Comparison of ENCODE assay signal across 8 cellular contexts in genomic region chr2:144515425-144515693, GRCh38. TPM values are rescaled to one million over a fixed set of nuclear protein-coding genes. Genes with fewer than 3 reads are reported as not detected.
DNase-seq lines count a peak whose midpoint lies in the region; ATAC-seq, FAIRE-seq and TF ChIP-seq lines count a peak whose summit lies in the region.

No MANE protein-coding gene starts in this region.

- H3K4me1 ChIP-seq in liver (ENCODE audit: control insufficient read depth in 4 of 4, insufficient read depth in 4 of 4, low read length in 3 of 4) (peaks cover 4 to 29% (median 8%) of the 10 kb centered on the region in 4 donors), HepG2 (ENCODE audit: insufficient read depth, low read length) (0 out of 2 replicates have a peak, but pooled peaks cover 5% of the 10 kb centered on the region), colonic mucosa (no peaks in the 10 kb centered on the region)
- H3K4me1 ChIP-seq in naive thymus-derived CD4-positive, alpha-beta T cell (ENCODE audit: control insufficient read depth in 2 of 2, insufficient read depth in 2 of 2, low read length in 2 of 2), result peaks cover 22 to 26% of the 10 kb centered on the region in 2 donors

- H4K20me1 ChIP-seq in HepG2 (ENCODE audit: insufficient read depth, low read length), result no peaks in the 10 kb centered on the region

- CTCF ChIA-PET in HepG2 (lab: Yijun Ruan, JAX; ENCODE audit: low intra/inter-chr PET ratio, low total read pairs), result no interaction called here
- CTCF ChIA-PET in naive thymus-derived CD4-positive, alpha-beta T cell (lab: Charles Lee), result no interaction called here

- no peak overlapping the region for H3K4me2 ChIP-seq in HepG2 (ENCODE audit: low read depth, low read length)

- BruUV-seq in HepG2 (replicated peaks; lab: Mats Ljungman, UMichigan), result no TSS peak

- H3K4me3 Mint-ChIP-seq in naive thymus-derived CD4-positive, alpha-beta T cell, result peak overlapping the region; percentile 68 to 87 (median 77)

- H3K9ac ChIP-seq in liver (ENCODE audit: low read depth in 1 of 2, low read length in 2 of 2) (peak overlapping the region; percentile 10 to 74), HepG2 (ENCODE audit: insufficient read depth, low read depth, low read length) (no peak overlapping the region), colonic mucosa (ENCODE audit: low read depth in 2 of 2, low read length in 2 of 2) (peak overlapping the region; percentile 53 to 79)

- peak overlapping the region in 2 of 3 donors; percentile 36 to 73 for H3K4me3 ChIP-seq in liver (ENCODE audit: low read depth in 1 of 3, low read length in 3 of 3)
- no peak overlapping the region for H3K4me3 ChIP-seq in HepG2 (replicated peaks in 1 of 3; ENCODE audit: insufficient read depth in 1 of 3, low read depth in 2 of 3, low read length in 3 of 3)
- peak overlapping the region; percentile 52 for H3K4me3 ChIP-seq in colonic mucosa
- H3K4me3 ChIP-seq in naive thymus-derived CD4-positive, alpha-beta T cell (ENCODE audit: low read length), result peak overlapping the region; percentile 56

- H3K27me3 ChIP-seq in liver (ENCODE audit: control insufficient read depth in 4 of 4, insufficient read depth in 4 of 4, low read length in 3 of 4) (peaks cover 0 to 6% (median 3%) of the 10 kb centered on the region in 4 donors), HepG2 (ENCODE audit: control insufficient read depth in 1 of 2, insufficient read depth in 2 of 2, low read length in 2 of 2) (peaks cover 4 to 91% of the 10 kb centered on the region in 2 experiments; a peak in 4 of 5 replicates), colonic mucosa (peaks cover 34% of the 10 kb centered on the region)
- peaks cover 0 to 20% of the 10 kb centered on the region in 2 donors for H3K27me3 ChIP-seq in naive thymus-derived CD4-positive, alpha-beta T cell (ENCODE audit: control insufficient read depth in 2 of 2, insufficient read depth in 2 of 2, low read length in 2 of 2)

- 7% methylated on average over 3 of the region's 3 CpGs for WGBS in liver
- 23% methylated on average over 3 of the region's 3 CpGs for WGBS in HepG2 (ENCODE audit: low lambda C conversion rate)

- intact Hi-C loops in HepG2 (cut with micrococcal nuclease; ENCODE audit: unreplicated experiment) (no loop called here), colonic mucosa (cut with DNase I) (no loop called here)
- intact Hi-C loops in naive thymus-derived CD4-positive, alpha-beta T cell (cut with micrococcal nuclease), result loop anchor here (5.0 to 10.0 kb wide), 3 partner anchors 183 to 1481 kb away; a partner anchor contains a TSS

- no peak for DNase-seq in HepG2 (ENCODE audit: low spot score)
- DNase-seq in colonic mucosa, result no peak
- no peak for DNase-seq in naive thymus-derived CD4-positive, alpha-beta T cell
- DNase-seq in mesenteric fat pad (ENCODE audit: low spot score), result no peak
- no peak for DNase-seq in germinal center (ENCODE audit: low spot score)
- no peak for DNase-seq in HuH-7.5 (ENCODE audit: low spot score)
- DNase-seq in DMS153 (lab: John Stamatoyannopoulos, UW), result no peak

- H3K36me3 Mint-ChIP-seq in naive thymus-derived CD4-positive, alpha-beta T cell, result peaks cover 0 to 1% (median 0%) of the 10 kb centered on the region in 5 donors

- no peak for ATAC-seq in HepG2
- no peak for ATAC-seq in naive thymus-derived CD4-positive, alpha-beta T cell

- peaks cover 0 to 2% (median 0%) of the 10 kb centered on the region in 11 donors for H3K9me3 Mint-ChIP-seq in naive thymus-derived CD4-positive, alpha-beta T cell

- H3K79me2 ChIP-seq in HepG2 (ENCODE audit: insufficient read depth, low read length), result no peaks in the 10 kb centered on the region

- H3K36me3 ChIP-seq in liver (ENCODE audit: control insufficient read depth in 4 of 4, insufficient read depth in 3 of 4, low read depth in 1 of 4, low read length in 3 of 4) (no peaks in the 10 kb centered on the region), HepG2 (replicated peaks in 1 of 2; ENCODE audit: control insufficient read depth in 1 of 2, insufficient read depth in 2 of 2, low read length in 2 of 2) (no peaks in the 10 kb centered on the region), colonic mucosa (no peaks in the 10 kb centered on the region)
- no peaks in the 10 kb centered on the region for H3K36me3 ChIP-seq in naive thymus-derived CD4-positive, alpha-beta T cell (ENCODE audit: control insufficient read depth in 2 of 3, insufficient read depth in 3 of 3, low read length in 3 of 3)

- H3K4me1 Mint-ChIP-seq in naive thymus-derived CD4-positive, alpha-beta T cell, result peaks cover 5 to 22% (median 15%) of the 10 kb centered on the region in 7 donors

- peaks cover 45 to 61% (median 49%) of the 10 kb centered on the region in 5 donors for H3K27me3 Mint-ChIP-seq in naive thymus-derived CD4-positive, alpha-beta T cell

- H2AFZ ChIP-seq in HepG2 (ENCODE audit: low read length), result no peak overlapping the region

- POLR2A ChIA-PET in HepG2 (lab: Yijun Ruan, JAX), result no interaction called here
- POLR2A ChIA-PET in naive thymus-derived CD4-positive, alpha-beta T cell (lab: Charles Lee), result no interaction called here

- H3K27ac ChIP-seq in liver (ENCODE audit: low read depth in 1 of 2, low read length in 2 of 2) (peak overlapping the region; percentile 51 to 85), HepG2 (ENCODE audit: extremely low read length, insufficient read depth, low read length) (no peak overlapping the region), colonic mucosa (peak overlapping the region; percentile 72)
- no peak overlapping the region for H3K27ac ChIP-seq in naive thymus-derived CD4-positive, alpha-beta T cell (ENCODE audit: low read depth, low read length)

- TF ChIP-seq CTCF in liver (IDR thresholded peaks at IDR 0.05; ENCODE audit: low read depth, low read length, missing input control) (no peak), HepG2 (CRISPR knock-in tag; IDR thresholded peaks at IDR 0.05) (no peak), colonic mucosa (IDR thresholded peaks at IDR 0.05) (no peak)

- H3K9me3 ChIP-seq in liver (ENCODE audit: control insufficient read depth in 4 of 4, low read length in 3 of 4), result no peaks in the 10 kb centered on the region
- no peaks in the 10 kb centered on the region for H3K9me3 ChIP-seq in HepG2 (ENCODE audit: low read length)
- no peaks in the 10 kb centered on the region for H3K9me3 ChIP-seq in colonic mucosa
- H3K9me3 ChIP-seq in naive thymus-derived CD4-positive, alpha-beta T cell (ENCODE audit: control insufficient read depth in 2 of 3, low read length in 3 of 3), result no peaks in the 10 kb centered on the region

- TF ChIP-seq RAD21 in liver (IDR thresholded peaks at IDR 0.05), result no peak
- TF ChIP-seq RAD21 in HepG2 (CRISPR knock-in tag; IDR thresholded peaks at IDR 0.05), result no peak

- no peak for TF ChIP-seq POLR2A in HepG2 (IDR thresholded peaks at IDR 0.05; ENCODE audit: insufficient read depth in 1 of 2, low read depth in 2 of 2, low read length in 2 of 2)

- in situ Hi-C loops in HepG2 (cut with HindIII; ENCODE audit: extremely low pct_ligation_motif_present, low pct_unique_long_range_greater_than_20kb), result no loop called here

- FAIRE-seq in HepG2 (lab: Jason Lieb, UNC), result no peak

- TF ChIP-seq EP300 in HepG2 (IDR thresholded peaks at IDR 0.05; ENCODE audit: low read depth in 2 of 2, low read length in 2 of 2) (no peak), HepG2 (CRISPR knock-in tag; IDR thresholded peaks at IDR 0.05; ENCODE audit: borderline replicate concordance) (no peak)

- H3K27ac Mint-ChIP-seq in naive thymus-derived CD4-positive, alpha-beta T cell, result peak overlapping the region in 4 of 9 donors; percentile 3 to 62 (median 48)

TF ChIP-seq in HepG2, 621 proteins besides CTCF, POLR2A, EP300 and RAD21:
- TF ChIP-seq TOPORS (CRISPR knock-in tag; IDR thresholded peaks at IDR 0.05), result no peak
- TF ChIP-seq MLLT10 (CRISPR knock-in tag; IDR thresholded peaks at IDR 0.05), result no peak
- TF ChIP-seq ZNF674 (CRISPR knock-in tag; IDR thresholded peaks at IDR 0.05; ENCODE audit: low read depth), result no peak

RNA-seq across cellular contexts. Expression of gene ZEB2, which starts 4.6 kb away (rescaled TPM):
- total RNA-seq in liver, result 10 to 100 TPM; 35.1 to 39.6 TPM
- 1 to 10 TPM; 7.6 to 9.3 TPM for polyA plus RNA-seq in liver
- not detected in 2 replicates for total RNA-seq in HepG2 (2016; rRNA removed; fragmentation: Illumina TruSeq; extraction: Trizol)
- 0.09 TPM in 1 of 2 replicates, not detected in the other for total RNA-seq in HepG2 (2016; cell fraction: cytosol; rRNA removed; fragmentation: Illumina TruSeq; extraction: Trizol; ENCODE audit: low read depth)
- 0.04 TPM in 1 of 2 replicates, not detected in the other for total RNA-seq in HepG2 (2016; cell fraction: insoluble cytoplasmic fraction; rRNA removed; fragmentation: Illumina TruSeq; extraction: Trizol)
- not detected in 2 replicates for total RNA-seq in HepG2 (2016; cell fraction: membrane; rRNA removed; fragmentation: Illumina TruSeq; extraction: Trizol)
- 0.09 TPM in 1 of 2 replicates, not detected in the other for total RNA-seq in HepG2 (2016; cell fraction: nucleus; rRNA removed; fragmentation: Illumina TruSeq; extraction: Trizol)
- 0.07 and 0.10 TPM in 2 replicates for polyA plus RNA-seq in HepG2 (2011; rRNA removed)
- polyA plus RNA-seq in HepG2 (2011; cell fraction: cytosol; rRNA removed), result 0.03 and 0.05 TPM in 2 replicates
- polyA plus RNA-seq in HepG2 (2011; cell fraction: nucleus; rRNA removed), result 0.10 and 0.16 TPM in 2 replicates
- polyA plus RNA-seq in HepG2 (2012), result 0.11 TPM in 1 of 2 replicates, not detected in the other
- polyA plus RNA-seq in HepG2 (2016; cell fraction: cytosol; fragmentation: Illumina TruSeq; extraction: Trizol; ENCODE audit: low read depth), result not detected in 2 replicates
- 0.07 and 0.12 TPM in 2 replicates for polyA plus RNA-seq in HepG2 (2016; cell fraction: insoluble cytoplasmic fraction; fragmentation: Illumina TruSeq; extraction: Trizol; ENCODE audit: low read depth)
- polyA plus RNA-seq in HepG2 (2016; cell fraction: membrane; fragmentation: Illumina TruSeq; extraction: Trizol; ENCODE audit: low read depth), result not detected in 2 replicates
- polyA plus RNA-seq in HepG2 (2016; cell fraction: nucleus; fragmentation: Illumina TruSeq; extraction: Trizol; ENCODE audit: insufficient read depth, low read depth), result not detected in 2 replicates
- polyA minus RNA-seq in HepG2 (2011; rRNA and poly(A)+ RNA removed; ENCODE audit: low replicate concordance), result 0.84 and 11.3 TPM in 2 replicates
- polyA minus RNA-seq in HepG2 (2011; cell fraction: cytosol; rRNA and poly(A)+ RNA removed), result not detected in 2 replicates
- polyA minus RNA-seq in HepG2 (2011; cell fraction: nucleus; rRNA and poly(A)+ RNA removed), result 0.13 and 0.62 TPM in 2 replicates
- 10 to 100 TPM; 17.4 to 29.6 TPM for total RNA-seq in colonic mucosa
- 100 to 1,000 TPM in 1 of 5 experiments, 10 to 100 TPM in 1, 1 to 10 TPM in 3; 4.2 to 534 (median 6.6) TPM for total RNA-seq in naive thymus-derived CD4-positive, alpha-beta T cell
- under 1 TPM; 0.26 to 0.39 TPM for polyA plus RNA-seq in naive thymus-derived CD4-positive, alpha-beta T cell
- 329 TPM for total RNA-seq in mesenteric fat pad

Comparison
In these comparisons a context has a peak if more than half of its experiments do, and no peak if none do; other contexts are left out.
1. H3K27ac ChIP-seq: peak in liver (2 of 2) and colonic mucosa (single experiment); none in HepG2 (single experiment) and naive thymus-derived CD4-positive, alpha-beta T cell (single experiment).
2. H3K4me3 ChIP-seq: peak in liver (2 of 3), colonic mucosa (single experiment) and naive thymus-derived CD4-positive, alpha-beta T cell (single experiment); none in HepG2 (0 of 3).
3. intact Hi-C loops: an anchor here in naive thymus-derived CD4-positive, alpha-beta T cell (5.0 to 10.0 kb wide); none called in HepG2 and colonic mucosa.